ENCODE assay signal across 9 cellular contexts in the genomic region with DNA sequence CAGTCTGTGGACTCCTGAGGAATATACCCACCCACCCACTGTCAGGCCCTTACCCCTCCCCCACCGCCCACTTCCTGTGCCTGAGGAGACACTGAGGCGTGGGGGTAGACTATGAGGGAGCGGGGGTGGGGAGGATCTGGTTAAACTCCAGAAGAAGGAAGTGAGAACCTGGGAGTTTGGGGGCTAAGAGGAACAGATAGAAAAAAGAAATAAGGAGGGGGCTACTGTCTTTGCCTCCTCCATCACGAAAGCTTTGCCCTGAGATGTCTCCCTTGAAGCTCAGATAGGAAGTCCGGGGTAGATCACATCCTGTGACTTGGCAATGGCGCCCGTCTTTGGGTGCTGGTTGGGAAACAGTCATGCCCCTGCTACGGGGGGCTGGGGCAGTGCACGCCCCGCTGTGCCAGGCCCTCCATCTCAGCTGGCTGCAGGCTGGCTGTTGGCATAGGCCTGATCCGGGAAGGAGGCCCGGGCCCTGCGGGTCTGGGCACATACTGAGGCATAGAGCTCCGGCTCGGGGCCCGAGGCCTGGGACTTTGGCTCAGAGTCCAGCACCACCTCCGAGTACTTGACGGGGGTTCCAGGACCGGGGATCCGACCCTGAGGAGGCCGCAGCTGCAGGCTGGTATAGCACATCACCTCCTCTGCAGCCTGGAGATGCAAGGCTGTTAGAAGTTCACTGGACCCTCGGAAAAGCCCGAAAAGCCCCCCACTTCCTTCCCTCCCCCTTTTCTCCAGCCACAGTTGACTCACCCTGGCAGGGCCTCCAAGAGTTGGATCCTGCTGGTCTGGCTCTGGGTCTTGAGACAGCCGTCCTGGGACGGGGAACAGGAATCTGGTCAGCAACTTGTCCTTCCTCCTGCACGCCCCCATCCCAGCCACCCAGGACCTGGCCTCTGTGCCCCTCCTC. TPM values are rescaled to one million over a fixed set of nuclear protein-coding genes. Genes with fewer than 3 reads are reported as not detected.
DNase-seq lines count a peak whose midpoint lies in the region; ATAC-seq and TF ChIP-seq lines count a peak whose summit lies in the region.
"Had no signal": no experiment of that assay in that cellular context is flagged by ENCODE, and none has a peak within 500 bp of the region (broad histone marks: within the 10 kb centered on the region; RNA-seq: fewer than 3 reads in every experiment).

No MANE protein-coding gene starts in this region.

- no peaks in the 10 kb centered on the region for H3K9me3 ChIP-seq in PC-3 (ENCODE audit: low read length)
- H3K9me3 ChIP-seq in endodermal cell (ENCODE audit: control insufficient read depth, low read length), result no peaks in the 10 kb centered on the region

- H3K9me2 ChIP-seq in PC-3 (replicated peaks; ENCODE audit: low read length), result no peaks in the 10 kb centered on the region

- CTCF ChIA-PET in T-cell (lab: Charles Lee) (interaction anchor here (0.5 to 6.3 kb wide), 8 partner anchors 9 to 1639 kb away, joined by 3 to 122 read pairs (median 4); partner anchors contain the start of genes CCDC107 (in 1 of the 2) and RMRP (in 1 of the 2)), PC-3 (lab: Charles Lee) (no interaction called here)

- no peaks in the 10 kb centered on the region for H3K27me3 Mint-ChIP-seq in T-cell
- no peaks in the 10 kb centered on the region for H3K27me3 Mint-ChIP-seq in dendritic cell treated with granulocyte-macrophage colony-stimulating factor and Interleukin-4, amounts not matched to agents 40 ng/mL and 50 ng/mL, for 4 days
- H3K27me3 Mint-ChIP-seq in endothelial cell (ENCODE audit: unreplicated experiment), result peaks cover 7% of the 10 kb centered on the region
- H3K27me3 Mint-ChIP-seq in endodermal cell (ENCODE audit: insufficient read depth), result peaks cover 12% of the 10 kb centered on the region

- H3K36me3 ChIP-seq in PC-3 (ENCODE audit: low read depth, low read length) (no peaks in the 10 kb centered on the region), endodermal cell (ENCODE audit: control insufficient read depth, insufficient read depth, low read length) (no peaks in the 10 kb centered on the region)

- no peaks in the 10 kb centered on the region for H4K20me1 ChIP-seq in PC-3 (ENCODE audit: low read length)

- TF ChIP-seq CTCF in GM13977 (IDR thresholded peaks at IDR 0.05; ENCODE audit: extremely low read depth, insufficient read depth, missing control alignments) (no peak), endothelial cell (IDR thresholded peaks at IDR 0.05; ENCODE audit: unreplicated experiment) (no peak), PC-3 (conservative IDR thresholded peaks at IDR 0.05; ENCODE audit: low read depth, low read length) (no peak), endodermal cell (conservative IDR thresholded peaks at IDR 0.05) (no peak)

- no peak overlapping the region for H3K4me3 ChIP-seq in PC-3 (ENCODE audit: low read length)
- H3K4me3 ChIP-seq in endodermal cell (ENCODE audit: low read length), result no peak overlapping the region

- ATAC-seq in T-cell (replicated peaks in 1 of 4), result peak in 2 of 4 experiments; percentile 11 to 12
- no peak for ATAC-seq in PC-3
- ATAC-seq in HG03521 (IDR thresholded peaks at IDR 0.05; ENCODE audit: unreplicated experiment), result no peak

- H3K27ac Mint-ChIP-seq in T-cell, result peak overlapping the region; percentile 88 to 99
- peak overlapping the region; percentile 78 for H3K27ac Mint-ChIP-seq in dendritic cell treated with granulocyte-macrophage colony-stimulating factor and Interleukin-4, amounts not matched to agents 40 ng/mL and 50 ng/mL, for 4 days
- H3K27ac Mint-ChIP-seq in endothelial cell (ENCODE audit: unreplicated experiment), result no peak overlapping the region
- no peak overlapping the region for H3K27ac Mint-ChIP-seq in endodermal cell

- no peaks in the 10 kb centered on the region for H3F3A ChIP-seq in PC-3 (ENCODE audit: low read length, unreplicated experiment)

- H3K4me1 Mint-ChIP-seq in T-cell (peaks cover 43 to 81% (median 58%) of the 10 kb centered on the region in 3 donors), endothelial cell (ENCODE audit: unreplicated experiment) (peaks cover 23% of the 10 kb centered on the region), endodermal cell (peaks cover 3% of the 10 kb centered on the region)
- peaks cover 59% of the 10 kb centered on the region for H3K4me1 Mint-ChIP-seq in dendritic cell treated with granulocyte-macrophage colony-stimulating factor and Interleukin-4, amounts not matched to agents 40 ng/mL and 50 ng/mL, for 4 days (ENCODE audit: low read depth)

- peak; percentile 47 for DNase-seq in GM13977 (ENCODE audit: low spot score)
- DNase-seq in T-cell, result peak in 17 of 34 experiments; percentile 24 to 54 (median 36)
- peak; percentile 54 to 63 for DNase-seq in stimulated activated CD4-positive, alpha-beta T cell treated with anti-CD3 and anti-CD28 coated beads, Interleukin-2, amount 100 ng/mL, for 24 hours
- no peak for DNase-seq in endothelial cell (ENCODE audit: low spot score)
- no peak for DNase-seq in PC-3
- no peak for DNase-seq in endodermal cell
- DNase-seq: islet precursor cell had no signal

- no peak overlapping the region for H3K4me2 ChIP-seq in PC-3 (ENCODE audit: low read length)

- 92 to 94% methylated on average over 12 to 26 of the region's 26 CpGs for WGBS in endodermal cell (ENCODE audit: insufficient coverage in 1 of 2, insufficient read length in 1 of 2), 2 experiments

- H3K27ac ChIP-seq in PC-3 (ENCODE audit: low read length), result no peak overlapping the region
- H3K27ac ChIP-seq in endodermal cell (ENCODE audit: low read depth, low read length), result no peak overlapping the region

- H3K79me2 ChIP-seq in PC-3 (ENCODE audit: low read length), result no peaks in the 10 kb centered on the region

- H3K9me3 Mint-ChIP-seq in T-cell, result no peaks in the 10 kb centered on the region
- H3K9me3 Mint-ChIP-seq in dendritic cell treated with granulocyte-macrophage colony-stimulating factor and Interleukin-4, amounts not matched to agents 40 ng/mL and 50 ng/mL, for 4 days, result no peaks in the 10 kb centered on the region
- no peaks in the 10 kb centered on the region for H3K9me3 Mint-ChIP-seq in endothelial cell (ENCODE audit: unreplicated experiment)
- H3K9me3 Mint-ChIP-seq in endodermal cell, result no peaks in the 10 kb centered on the region

- H2AFZ ChIP-seq in PC-3 (ENCODE audit: low read length), result no peak overlapping the region

- H3K27me3 ChIP-seq in PC-3 (ENCODE audit: low read length) (no peaks in the 10 kb centered on the region), endodermal cell (ENCODE audit: control insufficient read depth, insufficient read depth, low read length, poor library complexity, severe bottlenecking) (no peaks in the 10 kb centered on the region)

- H3K4me1 ChIP-seq in PC-3 (ENCODE audit: insufficient read depth, low read length), result peaks cover 18% of the 10 kb centered on the region
- H3K4me1 ChIP-seq in endodermal cell (ENCODE audit: control insufficient read depth, insufficient read depth, low read length), result no peaks in the 10 kb centered on the region

- intact Hi-C loops in dendritic cell treated with granulocyte-macrophage colony-stimulating factor and Interleukin-4, amounts not matched to agents 40 ng/mL and 50 ng/mL, for 4 days (cut with micrococcal nuclease), result loop anchor here (1.0 to 10.0 kb wide), 3 partner anchors 8 to 165 kb away; partner anchors contain the start of genes HINT2 and SPAG8
- intact Hi-C loops in PC-3 (cut with micrococcal nuclease), result loop anchor here (10.0 kb wide), 1 partner anchor 145 kb away; the partner anchor contains the start of gene NPR2

- H3K4me3 Mint-ChIP-seq in T-cell (peak overlapping the region; percentile 85 to 92 (median 88)), endothelial cell (ENCODE audit: unreplicated experiment) (no peak overlapping the region), endodermal cell (no peak overlapping the region)
- no peak overlapping the region for H3K4me3 Mint-ChIP-seq in dendritic cell treated with granulocyte-macrophage colony-stimulating factor and Interleukin-4, amounts not matched to agents 40 ng/mL and 50 ng/mL, for 4 days

- POLR2A ChIA-PET in T-cell (lab: Charles Lee), result interaction anchor here (0.5 to 1.0 kb wide), 2 partner anchors 8 to 16 kb away, joined by 3 to 5 read pairs; partner anchors contain the start of genes CCDC107 (in 1 of the 2) and RMRP (in 1 of the 2)
- POLR2A ChIA-PET in PC-3 (lab: Charles Lee; ENCODE audit: unreplicated experiment), result no interaction called here

- H3K36me3 Mint-ChIP-seq in T-cell, result no peaks in the 10 kb centered on the region
- peaks cover 8% of the 10 kb centered on the region for H3K36me3 Mint-ChIP-seq in dendritic cell treated with granulocyte-macrophage colony-stimulating factor and Interleukin-4, amounts not matched to agents 40 ng/mL and 50 ng/mL, for 4 days (ENCODE audit: low read depth)
- peaks cover 14% of the 10 kb centered on the region for H3K36me3 Mint-ChIP-seq in endothelial cell (ENCODE audit: low read depth, unreplicated experiment)
- H3K36me3 Mint-ChIP-seq in endodermal cell (ENCODE audit: low read depth), result no peaks in the 10 kb centered on the region

- H3K9ac ChIP-seq in PC-3 (ENCODE audit: low read length) (no peak overlapping the region), endodermal cell (ENCODE audit: extremely low read depth, low read length, poor library complexity, severe bottlenecking) (no peak overlapping the region)

- in situ Hi-C loops in GM13977 (cut with MboI; ENCODE audit: low pct_unique_long_range_greater_than_20kb, low sequenced_read_pairs, unreplicated experiment), result no loop called here

- no TSS peak for BruUV-seq in PC-3 (replicated peaks; lab: Mats Ljungman, UMichigan)

RNA-seq across cellular contexts. Expression of gene SIT1, which starts 1.0 kb away (rescaled TPM):
- total RNA-seq in T-cell (10 to 100 TPM; 34.9 to 57.1 (median 51.9) TPM), endothelial cell (ENCODE audit: unreplicated experiment) (not detected), PC-3 (2014; rRNA removed) (not detected in 2 replicates), endodermal cell (under 1 TPM in 1 of 2 donors, not detected in 1; 0.22 TPM)
- polyA plus RNA-seq in endodermal cell (2013, experiment 1 of 2), result 0.32 TPM
- polyA plus RNA-seq in endodermal cell (2013, experiment 2 of 2), result not detected

RNA-seq across cellular contexts. Expression of gene RMRP, which starts 8.1 kb away (rescaled TPM):
- total RNA-seq in T-cell (over 10,000 TPM; 10,537 to 37,987 (median 30,491) TPM), endothelial cell (ENCODE audit: unreplicated experiment) (32,961 TPM), PC-3 (2014; rRNA removed) (23,421 and 36,790 TPM in 2 replicates), endodermal cell (over 10,000 TPM; 17,358 to 20,060 TPM)
- 4,324 TPM for polyA plus RNA-seq in endodermal cell (2013, experiment 1 of 2)
- polyA plus RNA-seq in endodermal cell (2013, experiment 2 of 2), result 7,111 TPM

RNA-seq across cellular contexts. Expression of gene CCDC107, which starts 8.4 kb away (rescaled TPM):
- total RNA-seq in T-cell (10 to 100 TPM; 17.7 to 29.8 (median 27.5) TPM), endothelial cell (ENCODE audit: unreplicated experiment) (13.5 TPM), PC-3 (2014; rRNA removed) (34.9 and 37.0 TPM in 2 replicates), endodermal cell (10 to 100 TPM; 10.6 to 15.3 TPM)
- 14.7 TPM for polyA plus RNA-seq in endodermal cell (2013, experiment 1 of 2)
- 17.7 TPM for polyA plus RNA-seq in endodermal cell (2013, experiment 2 of 2)

RNA-seq across cellular contexts. Expression of gene ARHGEF39, which starts 15.3 kb away (rescaled TPM):
- total RNA-seq in T-cell (1 to 10 TPM in 2 of 5 donors, under 1 TPM in 3; 0.12 to 1.3 (median 0.57) TPM), endothelial cell (ENCODE audit: unreplicated experiment) (1.4 TPM), PC-3 (2014; rRNA removed) (2.6 and 4.1 TPM in 2 replicates), endodermal cell (10 to 100 TPM; 22.1 to 36.4 TPM)
- polyA plus RNA-seq in endodermal cell (2013, experiment 1 of 2), result 30.4 TPM
- 25.1 TPM for polyA plus RNA-seq in endodermal cell (2013, experiment 2 of 2)

RNA-seq across cellular contexts. Expression of gene CA9, which starts 24.0 kb away (rescaled TPM):
- total RNA-seq in T-cell (under 1 TPM in 2 of 5 donors, not detected in 3; 0.19 to 0.46 TPM), endothelial cell (ENCODE audit: unreplicated experiment) (1.5 TPM), PC-3 (2014; rRNA removed) (7.7 and 11.2 TPM in 2 replicates), endodermal cell (1 to 10 TPM; 1.8 to 3.6 TPM)
- polyA plus RNA-seq in endodermal cell (2013, experiment 1 of 2), result 1.6 TPM
- 0.33 TPM for polyA plus RNA-seq in endodermal cell (2013, experiment 2 of 2)

Comparison
In these comparisons a context has a peak if more than half of its experiments do, and no peak if none do; other contexts are left out.
1. DNase-seq: peak in GM13977 (single experiment) and stimulated activated CD4-positive, alpha-beta T cell treated with anti-CD3 and anti-CD28 coated beads, Interleukin-2, amount 100 ng/mL, for 24 hours (2 of 2); none in endothelial cell (single experiment), PC-3 (single experiment) and endodermal cell (single experiment).
2. H3K27ac Mint-ChIP-seq: peak in T-cell (2 of 2) and dendritic cell treated with granulocyte-macrophage colony-stimulating factor and Interleukin-4, amounts not matched to agents 40 ng/mL and 50 ng/mL, for 4 days (single experiment); none in endothelial cell (single experiment) and endodermal cell (single experiment).
3. H3K4me3 Mint-ChIP-seq: peak in T-cell (3 of 3); none in dendritic cell treated with granulocyte-macrophage colony-stimulating factor and Interleukin-4, amounts not matched to agents 40 ng/mL and 50 ng/mL, for 4 days (single experiment), endothelial cell (single experiment) and endodermal cell (single experiment).
4. RNA of gene SIT1, which starts 1.0 kb away (total RNA-seq): 34.9 to 57.1 TPM in T-cell; 0.22 TPM in endodermal cell, not detected in endothelial cell (single experiment) and not detected in PC-3; every median in the first group is over 10 times any median in the second.